Comparison of ENCODE assay signal across 25 cellular contexts in the genomic region with DNA sequence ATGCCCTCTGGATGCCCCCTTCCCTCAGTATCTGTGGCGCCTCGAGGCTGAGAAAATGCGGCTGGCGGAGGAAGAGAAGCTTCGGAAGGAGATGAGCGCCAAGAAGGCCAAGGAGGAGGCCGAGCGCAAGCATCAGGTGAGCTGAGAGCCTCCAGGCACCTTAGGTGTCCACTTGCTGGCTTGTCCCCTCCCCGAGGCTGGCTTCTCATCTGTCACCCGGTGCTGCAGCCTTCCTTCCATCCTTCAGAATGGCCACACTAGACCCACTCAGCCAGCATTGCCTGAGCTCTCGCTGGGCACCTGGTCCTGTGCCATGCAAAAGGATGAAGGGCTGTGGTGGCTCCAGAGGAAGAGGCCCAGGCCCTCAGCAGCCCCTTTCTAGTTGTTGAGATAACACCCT.
"Had no signal": no experiment of that assay in that cellular context is flagged by ENCODE, and none has a peak within 500 bp of the region (broad histone marks: within the 10 kb centered on the region; RNA-seq: fewer than 3 reads in every experiment).

No MANE protein-coding gene starts in this region.

- H3K9me3 Mint-ChIP-seq: central memory CD8-positive, alpha-beta T cell had no signal

- H3K27me3 Mint-ChIP-seq: central memory CD8-positive, alpha-beta T cell had no signal

- H3K36me3 ChIP-seq: esophagus muscularis mucosa, gastroesophageal sphincter had no signal

- ATAC-seq: foreskin keratinocyte, gastroesophageal sphincter, heart right ventricle, left lung had no signal

- H3K36me3 Mint-ChIP-seq: memory B cell had no signal

- H3K4me1 ChIP-seq: esophagus muscularis mucosa, foreskin keratinocyte, gastroesophageal sphincter had no signal

- H3K27ac ChIP-seq: coronary artery, dorsolateral prefrontal cortex, esophagus muscularis mucosa, foreskin keratinocyte, gastroesophageal sphincter, heart right ventricle, left lung had no signal

- H3K27ac Mint-ChIP-seq: memory B cell had no signal

- FAIRE-seq: colon, endothelial cell of umbilical vein, frontal cortex, islet of Langerhans, keratinocyte had no signal

- H3K27me3 ChIP-seq: dorsolateral prefrontal cortex, esophagus muscularis mucosa, gastroesophageal sphincter, heart right ventricle, left lung had no signal

- H3K4me3 ChIP-seq: coronary artery, dorsolateral prefrontal cortex, esophagus muscularis mucosa, gastroesophageal sphincter, heart right ventricle, left lung, lung had no signal

- H3K4me3 Mint-ChIP-seq: central memory CD8-positive, alpha-beta T cell; memory B cell had no signal

- H3K9me3 ChIP-seq: esophagus muscularis mucosa, gastroesophageal sphincter, heart right ventricle, left lung had no signal

- H3K4me1 Mint-ChIP-seq: central memory CD8-positive, alpha-beta T cell had no signal

- DNase-seq: cerebellar nuclear complex; dermis blood vessel endothelial cell; dorsolateral prefrontal cortex; effector CD4-positive, alpha-beta T cell; effector memory CD4-positive, alpha-beta T cell; foreskin keratinocyte; head of caudate nucleus; hippocampal formation; kidney glomerular epithelial cell; mammary epithelial cell; mesendoderm; midbrain had no signal
